Comparison of ENCODE assay signal across 7 cellular contexts in genomic region chr16:29104600-29104999, GRCh38.
DNase-seq lines count a peak whose midpoint lies in the region; ATAC-seq, FAIRE-seq and TF ChIP-seq lines count a peak whose summit lies in the region.
"Not testable (repeated sequence)": the region's sequence is repeated elsewhere in the genome, so short reads cannot be mapped to it uniquely, and the experiment has no call there.

No MANE protein-coding gene starts in this region.

- TF ChIP-seq RAD21 in IMR-90 (IDR thresholded peaks at IDR 0.05; ENCODE audit: low read length); GM12878 (IDR thresholded peaks at IDR 0.05; ENCODE audit: insufficient read depth, low read depth, low read length): not testable (repeated sequence)

- H3K14ac ChIP-seq in IMR-90 (replicated peaks; ENCODE audit: low read depth, low read length) = not testable (repeated sequence)

- POLR2A ChIA-PET in IMR-90 (lab: Charles Lee; ENCODE audit: unreplicated experiment) (interaction anchor here (0.6 kb wide), 1 partner anchor 91 kb away, joined by 3 read pairs; no protein-coding TSS in a partner anchor), GM12878 (lab: Charles Lee) (interaction anchor here (0.6 kb wide), 1 partner anchor 30 kb away, joined by 4 read pairs; no protein-coding TSS in a partner anchor)

- not testable (repeated sequence) for H4K91ac ChIP-seq in IMR-90 (ENCODE audit: insufficient read depth, low read depth, low read length)

- not testable (repeated sequence) for H4K20me1 ChIP-seq in IMR-90 (ENCODE audit: insufficient read depth, low read length); GM12878 (ENCODE audit: control insufficient read depth, insufficient read depth)

- intact Hi-C loops in IMR-90 (cut with micrococcal nuclease); GM12878 (cut with micrococcal nuclease; ENCODE audit: unreplicated experiment); mucosa of descending colon (cut with DNase I, micrococcal nuclease): not testable (repeated sequence)

- not testable (repeated sequence) for H3K9me1 ChIP-seq in IMR-90 (ENCODE audit: insufficient read depth, low read length)

- DNase-seq in Caki2 (ENCODE audit: low read depth) = peak; percentile 54
- peak; percentile 29 for DNase-seq in IMR-90
- peak; percentile 58 for DNase-seq in NB4 (ENCODE audit: low read depth)
- DNase-seq in SIG-M5 (lab: John Stamatoyannopoulos, UW) = peak; percentile 13
- DNase-seq in GM12878 (ENCODE audit: low read depth, low spot score) = not testable (repeated sequence)
- DNase-seq in foreskin fibroblast = peak; percentile 24 to 56
- peak in 1 of 3 donors; percentile 70 for DNase-seq in mucosa of descending colon

- H3K79me1 ChIP-seq in IMR-90 (ENCODE audit: low read depth in 1 of 2, low read length in 2 of 2) = not testable (repeated sequence)

- peak; percentile 75 for ATAC-seq in IMR-90 (ENCODE audit: low read depth)
- ATAC-seq in GM12878 = peak; percentile 71
- peak; percentile 88 for ATAC-seq in mucosa of descending colon

- not testable (repeated sequence) for H3K4me2 ChIP-seq in IMR-90 (ENCODE audit: low read depth, low read length); GM12878 (ENCODE audit: control insufficient read depth, insufficient read depth)

- H2BK120ac ChIP-seq in IMR-90 (ENCODE audit: low read depth, low read length) = not testable (repeated sequence)

- not testable (repeated sequence) for FAIRE-seq in GM12878 (lab: Jason Lieb, UNC)

- not testable (repeated sequence) for H3K4ac ChIP-seq in IMR-90 (ENCODE audit: low read depth, low read length)

- not testable (repeated sequence) for H3K36me3 ChIP-seq in IMR-90 (ENCODE audit: control insufficient read depth, insufficient read depth, low read length); GM12878 (ENCODE audit: control insufficient read depth in 2 of 2, insufficient read depth in 2 of 2, low read length in 1 of 2); mucosa of descending colon (ENCODE audit: low read depth)

- BruUV-seq in IMR-90 (replicated peaks; lab: Mats Ljungman, UMichigan); GM12878 (replicated peaks; lab: Mats Ljungman, UMichigan): not testable (repeated sequence)

- not testable (repeated sequence) for H3K79me2 ChIP-seq in GM12878 (ENCODE audit: control insufficient read depth, insufficient read depth, low read length)

- not testable (repeated sequence) for H3K23ac ChIP-seq in IMR-90 (ENCODE audit: low read depth, low read length)

- not testable (repeated sequence) for H3K9me3 ChIP-seq in IMR-90 (ENCODE audit: control insufficient read depth, insufficient read depth, low read length); GM12878 (replicated peaks; ENCODE audit: control insufficient read depth, insufficient read depth, low read length); mucosa of descending colon

- not testable (repeated sequence) for TF ChIP-seq CTCF in IMR-90 (conservative IDR thresholded peaks at IDR 0.05; ENCODE audit: low read depth, low read length); NB4 (IDR thresholded peaks at IDR 0.05; ENCODE audit: low read depth, low read length); GM12878 (IDR thresholded peaks at IDR 0.05 in 2 of 3, conservative IDR thresholded peaks at IDR 0.05 in 1 of 3; ENCODE audit: control insufficient read depth in 2 of 3, extremely low read depth in 1 of 3, insufficient read depth in 1 of 3, low read depth in 3 of 3, low read length in 3 of 3); foreskin fibroblast (IDR thresholded peaks at IDR 0.05; ENCODE audit: low read depth, low read length); mucosa of descending colon (IDR thresholded peaks at IDR 0.05)

- SMC1A ChIA-PET in GM12878 (lab: Charles Lee; ENCODE audit: uncharacterized antibody, unreplicated experiment) = not testable (repeated sequence)

- RAD21 ChIA-PET in GM12878 (lab: Charles Lee; ENCODE audit: unreplicated experiment) = not testable (repeated sequence)

- H2BK20ac ChIP-seq in IMR-90 (ENCODE audit: low read depth, low read length) = not testable (repeated sequence)

- not testable (repeated sequence) for TF ChIP-seq EP300 in GM12878 (IDR thresholded peaks at IDR 0.05; ENCODE audit: borderline replicate concordance in 1 of 2, control insufficient read depth in 1 of 2, low read depth in 2 of 2, low read length in 2 of 2)

- H2BK15ac ChIP-seq in IMR-90 (ENCODE audit: low read depth, low read length) = not testable (repeated sequence)

- not testable (repeated sequence) for H2AFZ ChIP-seq in IMR-90 (replicated peaks; ENCODE audit: low read length, poor library complexity); GM12878 (ENCODE audit: control insufficient read depth, low read depth, low read length)

- H3K18ac ChIP-seq in IMR-90 (ENCODE audit: low read depth, low read length) = not testable (repeated sequence)

- H3K27ac ChIP-seq in IMR-90 (ENCODE audit: insufficient read depth, low read length) = peak overlapping the region; percentile 76; the same call in 1 of the 2 replicates
- not testable (repeated sequence) for H3K27ac ChIP-seq in GM12878 (ENCODE audit: control insufficient read depth, insufficient read depth)

- H3K56ac ChIP-seq in IMR-90 (ENCODE audit: extremely low read depth, insufficient read depth, low read length) = not testable (repeated sequence)

- CTCF ChIA-PET in IMR-90 (lab: Yijun Ruan, JAX); GM12878 (lab: Yijun Ruan, JAX): not testable (repeated sequence)

- in situ Hi-C loops in Caki2 (cut with HindIII; ENCODE audit: low pct_unique_long_range_greater_than_20kb, low sequenced_read_pairs); IMR-90 (cut with MboI; ENCODE audit: low sequenced_read_pairs): not testable (repeated sequence)
- in situ Hi-C loops in GM12878 (cut with MboI) = loop anchor here (25.0 kb wide), 2 partner anchors 483 to 908 kb away; partner anchors contain the start of genes C16orf92 and DOC2A

- not testable (repeated sequence) for H4K8ac ChIP-seq in IMR-90 (ENCODE audit: low read depth in 2 of 2, low read length in 2 of 2)

- WGBS in IMR-90 (ENCODE audit: extremely low coverage in 2 of 2, insufficient read length in 1 of 2), 2 experiments = no CpG with 5 or more reads among the region's 4 CpGs
- 78% methylated on average over 2 of the region's 4 CpGs for WGBS in GM12878 (ENCODE audit: insufficient coverage, insufficient replicate concordance, low lambda C conversion rate, missing lambda C conversion rate)

- not testable (repeated sequence) for TF ChIP-seq POLR2A in IMR-90 (IDR thresholded peaks at IDR 0.05; ENCODE audit: low read depth, low read length); NB4 (IDR thresholded peaks at IDR 0.05; ENCODE audit: extremely low read depth, insufficient read length); GM12878 (IDR thresholded peaks at IDR 0.05; ENCODE audit: low read depth, low read length)

- not testable (repeated sequence) for H3K4me1 ChIP-seq in IMR-90 (ENCODE audit: control insufficient read depth, insufficient read depth, low read length); GM12878 (ENCODE audit: control insufficient read depth, insufficient read depth, low read length); mucosa of descending colon (ENCODE audit: low read depth)

- dilution Hi-C loops in IMR-90 (cut with HindIII; ENCODE audit: low sequenced_read_pairs, unreplicated experiment) = not testable (repeated sequence)

- H3K27me3 ChIP-seq in IMR-90 (ENCODE audit: control insufficient read depth, insufficient read depth, low read length); GM12878 (replicated peaks in 1 of 2; ENCODE audit: control insufficient read depth in 2 of 2, insufficient read depth in 2 of 2, low read length in 1 of 2): not testable (repeated sequence)

- not testable (repeated sequence) for H4K5ac ChIP-seq in IMR-90 (ENCODE audit: low read depth, low read length)

- H2AK9ac ChIP-seq in IMR-90 (replicated peaks; ENCODE audit: low read depth, low read length, poor library complexity) = not testable (repeated sequence)

- H3K4me3 ChIP-seq in IMR-90 (ENCODE audit: insufficient read depth, low read depth, low read length); NB4 (ENCODE audit: low read depth, low read length); GM12878; foreskin fibroblast (ENCODE audit: low read depth in 1 of 2, low read length in 2 of 2); mucosa of descending colon: not testable (repeated sequence)

- not testable (repeated sequence) for H2AK5ac ChIP-seq in IMR-90 (ENCODE audit: low read depth, low read length)

- not testable (repeated sequence) for H2BK5ac ChIP-seq in IMR-90 (ENCODE audit: low read depth, low read length, poor library complexity, severe bottlenecking)

- H3K9ac ChIP-seq in IMR-90 (ENCODE audit: low read depth, low read length); GM12878 (ENCODE audit: control insufficient read depth, insufficient read depth, low read length): not testable (repeated sequence)

TF ChIP-seq in IMR-90, 13 proteins besides CTCF, POLR2A, EP300 and RAD21:
- TF ChIP-seq CEBPB (IDR thresholded peaks at IDR 0.05; ENCODE audit: low read depth, low read length) = 0 out of 2 replicates have a peak, but pooled peaks have one; percentile 36
